Comparison of ENCODE assay signal across 8 cellular contexts in genomic region chr10:21372651-21373410, GRCh38.
DNase-seq lines count a peak whose midpoint lies in the region; ATAC-seq and TF ChIP-seq lines count a peak whose summit lies in the region.

No MANE protein-coding gene starts in this region.

- no peaks in the 10 kb centered on the region for H3K79me2 ChIP-seq in fibroblast of lung (ENCODE audit: control insufficient read depth, insufficient read depth, low read length)

- peak; percentile 96 for ATAC-seq in sciatic nerve

- no peaks in the 10 kb centered on the region for H3K27me3 ChIP-seq in GM06990 (replicated peaks; ENCODE audit: control insufficient read depth, insufficient read depth, low read length)
- H3K27me3 ChIP-seq in HAP-1 (ENCODE audit: low read depth): no peaks in the 10 kb centered on the region
- H3K27me3 ChIP-seq in fibroblast of lung (ENCODE audit: control insufficient read depth, insufficient read depth, low read length): no peaks in the 10 kb centered on the region

- H3K4me3 ChIP-seq in GM06990 (replicated peaks; ENCODE audit: low read depth, low read length) (no peak overlapping the region), HAP-1 (no peak overlapping the region), fibroblast of lung (replicated peaks in 1 of 4; ENCODE audit: control extremely low read depth in 1 of 4, insufficient read depth in 1 of 4, low read depth in 3 of 4, low read length in 4 of 4) (peak overlapping the region in 2 of 4 experiments; percentile 14 to 30)

- H3K4me1 ChIP-seq in HAP-1: peaks cover 13% of the 10 kb centered on the region
- peaks cover 10% of the 10 kb centered on the region for H3K4me1 ChIP-seq in fibroblast of lung (ENCODE audit: control insufficient read depth, extremely low read depth, insufficient read depth, low read length)

- in situ Hi-C loops in HAP-1 (cut with MboI; ENCODE audit: low sequenced_read_pairs): no loop called here

- POLR2A ChIA-PET in activated CD4-positive, alpha-beta memory T cell treated with anti-CD3 and anti-CD28 coated beads for 36 hours (lab: Charles Lee): interaction anchor here (0.6 kb wide), 3 partner anchors 34 to 855 kb away, joined by 3 read pairs; no protein-coding TSS in a partner anchor

- peak overlapping the region; percentile 89 for H2AFZ ChIP-seq in fibroblast of lung (ENCODE audit: low read length)

- DNase-seq in GM06990 (ENCODE audit: extremely low read depth, insufficient read length) (peak; percentile 47), HAP-1 (ENCODE audit: low spot score in 2 of 2) (peak; percentile 83 to 91), NCI-H1048 (lab: John Stamatoyannopoulos, UW) (peak; percentile 5), fibroblast of lung (ENCODE audit: low read depth in 2 of 2) (peak; percentile 92 to 95), sciatic nerve (ENCODE audit: low spot score) (peak; percentile 64), germinal center (ENCODE audit: low spot score) (no peak), cerebellum (ENCODE audit: low spot score) (no peak)
- peak; percentile 33 for DNase-seq in activated CD4-positive, alpha-beta memory T cell treated with anti-CD3 and anti-CD28 coated beads for 36 hours

- CTCF ChIA-PET in activated CD4-positive, alpha-beta memory T cell treated with anti-CD3 and anti-CD28 coated beads for 36 hours (lab: Charles Lee): no interaction called here

- H3K9me3 Mint-ChIP-seq in activated CD4-positive, alpha-beta memory T cell treated with anti-CD3 and anti-CD28 coated beads for 36 hours: no peaks in the 10 kb centered on the region

- H3K27ac Mint-ChIP-seq in activated CD4-positive, alpha-beta memory T cell treated with anti-CD3 and anti-CD28 coated beads for 36 hours: no peak overlapping the region

- H3K27me3 Mint-ChIP-seq in activated CD4-positive, alpha-beta memory T cell treated with anti-CD3 and anti-CD28 coated beads for 36 hours: no peaks in the 10 kb centered on the region

- H3K27ac ChIP-seq in fibroblast of lung (ENCODE audit: insufficient read depth, low read length): peak overlapping the region; percentile 71

- H3K9me3 ChIP-seq in HAP-1 (no peaks in the 10 kb centered on the region), fibroblast of lung (ENCODE audit: control insufficient read depth, insufficient read depth, low read depth, low read length) (no peaks in the 10 kb centered on the region)

- H3K9ac ChIP-seq in fibroblast of lung (ENCODE audit: insufficient read depth, low read length): no peak overlapping the region

- H3K36me3 Mint-ChIP-seq in activated CD4-positive, alpha-beta memory T cell treated with anti-CD3 and anti-CD28 coated beads for 36 hours: no peaks in the 10 kb centered on the region

- H3K4me1 Mint-ChIP-seq in activated CD4-positive, alpha-beta memory T cell treated with anti-CD3 and anti-CD28 coated beads for 36 hours (ENCODE audit: low read depth): peaks cover 6% of the 10 kb centered on the region

- intact Hi-C loops in activated CD4-positive, alpha-beta memory T cell treated with anti-CD3 and anti-CD28 coated beads for 36 hours (cut with micrococcal nuclease): no loop called here
- intact Hi-C loops in sciatic nerve (cut with DNase I): no loop called here

- H3K4me3 Mint-ChIP-seq in activated CD4-positive, alpha-beta memory T cell treated with anti-CD3 and anti-CD28 coated beads for 36 hours: peak overlapping the region; percentile 9

- TF ChIP-seq CTCF in GM06990 (IDR thresholded peaks at IDR 0.05; ENCODE audit: insufficient read depth, low read length, poor library complexity, severe bottlenecking) (no peak), fibroblast of lung (conservative IDR thresholded peaks at IDR 0.05 in 1 of 2, IDR thresholded peaks at IDR 0.05 in 1 of 2; ENCODE audit: low read depth in 1 of 2, low read length in 2 of 2) (no peak)

- no peaks in the 10 kb centered on the region for H4K20me1 ChIP-seq in fibroblast of lung (ENCODE audit: control insufficient read depth, extremely low read depth, insufficient read depth, low read length)

- H3K36me3 ChIP-seq in GM06990 (ENCODE audit: control insufficient read depth, insufficient read depth, low read length) (no peaks in the 10 kb centered on the region), HAP-1 (replicated peaks) (no peaks in the 10 kb centered on the region), fibroblast of lung (ENCODE audit: control insufficient read depth, insufficient read depth, low read length) (no peaks in the 10 kb centered on the region)

- peak overlapping the region; percentile 70 for H3K4me2 ChIP-seq in fibroblast of lung (ENCODE audit: extremely low read depth, insufficient read depth, low read length)

Comparison
In these comparisons a context has a peak if more than half of its experiments do, and no peak if none do; other contexts are left out.
1. DNase-seq: peak in GM06990 (single experiment), HAP-1 (2 of 2), NCI-H1048 (single experiment), activated CD4-positive, alpha-beta memory T cell treated with anti-CD3 and anti-CD28 coated beads for 36 hours (single experiment), fibroblast of lung (2 of 2) and sciatic nerve (single experiment); none in germinal center (single experiment) and cerebellum (single experiment).